ENCODE assay signal across 1 cellular context in the genomic region with DNA sequence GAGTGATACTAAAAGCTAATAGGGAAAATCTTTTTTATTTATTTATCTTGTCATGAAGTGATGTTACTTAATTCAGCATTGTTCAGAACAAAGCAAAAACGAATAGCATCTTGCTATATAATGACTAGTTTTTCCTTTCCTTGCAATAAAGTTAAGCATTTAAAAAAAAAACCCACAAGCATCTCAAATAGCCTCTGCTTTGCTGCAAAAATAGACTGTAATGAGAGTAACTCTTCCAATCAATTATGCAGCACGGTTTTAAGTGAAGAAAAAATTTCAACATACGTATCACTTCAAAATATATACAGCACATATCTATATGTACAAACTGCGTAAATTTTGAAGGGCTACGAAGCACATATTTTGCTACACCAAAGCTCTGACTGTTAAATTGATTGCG.
TF ChIP-seq lines count a peak whose summit lies in the region.

No MANE protein-coding gene starts in this region.

TF ChIP-seq in HepG2, 621 proteins besides CTCF, POLR2A, EP300 and RAD21 (continued from another document):
- TF ChIP-seq, protein P1, sequence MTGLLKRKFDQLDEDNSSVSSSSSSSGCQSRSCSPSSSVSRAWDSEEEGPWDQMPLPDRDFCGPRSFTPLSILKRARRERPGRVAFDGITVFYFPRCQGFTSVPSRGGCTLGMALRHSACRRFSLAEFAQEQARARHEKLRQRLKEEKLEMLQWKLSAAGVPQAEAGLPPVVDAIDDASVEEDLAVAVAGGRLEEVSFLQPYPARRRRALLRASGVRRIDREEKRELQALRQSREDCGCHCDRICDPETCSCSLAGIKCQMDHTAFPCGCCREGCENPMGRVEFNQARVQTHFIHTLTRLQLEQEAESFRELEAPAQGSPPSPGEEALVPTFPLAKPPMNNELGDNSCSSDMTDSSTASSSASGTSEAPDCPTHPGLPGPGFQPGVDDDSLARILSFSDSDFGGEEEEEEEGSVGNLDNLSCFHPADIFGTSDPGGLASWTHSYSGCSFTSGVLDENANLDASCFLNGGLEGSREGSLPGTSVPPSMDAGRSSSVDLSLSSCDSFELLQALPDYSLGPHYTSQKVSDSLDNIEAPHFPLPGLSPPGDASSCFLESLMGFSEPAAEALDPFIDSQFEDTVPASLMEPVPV (CRISPR knock-in tag; IDR thresholded peaks at IDR 0.05): no peak
- TF ChIP-seq, protein P2, sequence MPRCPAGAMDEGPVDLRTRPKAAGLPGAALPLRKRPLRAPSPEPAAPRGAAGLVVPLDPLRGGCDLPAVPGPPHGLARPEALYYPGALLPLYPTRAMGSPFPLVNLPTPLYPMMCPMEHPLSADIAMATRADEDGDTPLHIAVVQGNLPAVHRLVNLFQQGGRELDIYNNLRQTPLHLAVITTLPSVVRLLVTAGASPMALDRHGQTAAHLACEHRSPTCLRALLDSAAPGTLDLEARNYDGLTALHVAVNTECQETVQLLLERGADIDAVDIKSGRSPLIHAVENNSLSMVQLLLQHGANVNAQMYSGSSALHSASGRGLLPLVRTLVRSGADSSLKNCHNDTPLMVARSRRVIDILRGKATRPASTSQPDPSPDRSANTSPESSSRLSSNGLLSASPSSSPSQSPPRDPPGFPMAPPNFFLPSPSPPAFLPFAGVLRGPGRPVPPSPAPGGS (CRISPR knock-in tag; IDR thresholded peaks at IDR 0.05): no peak
- TF ChIP-seq MTA3 (CRISPR knock-in tag; IDR thresholded peaks at IDR 0.05): no peak
- no peak for TF ChIP-seq ZNF543 (CRISPR knock-in tag; IDR thresholded peaks at IDR 0.05)
- TF ChIP-seq, protein P3, sequence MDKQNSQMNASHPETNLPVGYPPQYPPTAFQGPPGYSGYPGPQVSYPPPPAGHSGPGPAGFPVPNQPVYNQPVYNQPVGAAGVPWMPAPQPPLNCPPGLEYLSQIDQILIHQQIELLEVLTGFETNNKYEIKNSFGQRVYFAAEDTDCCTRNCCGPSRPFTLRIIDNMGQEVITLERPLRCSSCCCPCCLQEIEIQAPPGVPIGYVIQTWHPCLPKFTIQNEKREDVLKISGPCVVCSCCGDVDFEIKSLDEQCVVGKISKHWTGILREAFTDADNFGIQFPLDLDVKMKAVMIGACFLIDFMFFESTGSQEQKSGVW (CRISPR knock-in tag; IDR thresholded peaks at IDR 0.05; ENCODE audit: borderline replicate concordance): no peak
- no peak for TF ChIP-seq LCORL (IDR thresholded peaks at IDR 0.05)
- TF ChIP-seq LCORL (CRISPR knock-in tag; IDR thresholded peaks at IDR 0.05): no peak
- TF ChIP-seq ZNF382 (CRISPR knock-in tag; IDR thresholded peaks at IDR 0.05; ENCODE audit: borderline replicate concordance): no peak
TF ChIP-seq in HepG2: peak in this region for 0.
